ENCODE assay signal across 29 cellular contexts in the genomic region with DNA sequence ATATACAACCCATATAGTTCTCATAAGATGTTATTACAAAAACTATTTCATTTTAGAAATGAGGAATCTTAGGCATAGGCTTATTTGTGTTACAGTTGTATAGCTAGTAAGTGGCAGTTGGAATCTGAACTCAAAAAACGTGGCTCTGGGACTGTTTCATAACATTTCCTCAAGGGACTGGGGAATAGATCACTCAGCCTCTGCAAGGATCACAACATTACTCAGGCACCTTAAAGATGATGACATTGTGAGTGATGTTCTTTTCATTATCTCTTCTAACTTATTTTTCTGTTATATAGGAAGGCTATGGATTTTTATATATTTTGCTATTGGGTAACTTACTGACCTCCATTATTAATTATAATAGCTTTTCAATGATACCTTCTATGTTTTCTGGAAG.
"Had no signal": no experiment of that assay in that cellular context is flagged by ENCODE, and none has a peak within 500 bp of the region (broad histone marks: within the 10 kb centered on the region; RNA-seq: fewer than 3 reads in every experiment).

No MANE protein-coding gene starts in this region.

- DNase-seq: activated effector memory CD4-positive, alpha-beta T cell treated with anti-CD3 and anti-CD28 coated beads, Interleukin-2, amount 50 U/mL, for 16 hours; activated effector memory CD4-positive, alpha-beta T cell treated with Interleukin-2 at 50 U/mL for 16 hours; activated gamma-delta T cell; activated gamma-delta T cell treated with Interleukin-2 at 50 U/mL for 16 hours; activated naive CD4-positive, alpha-beta T cell treated with anti-CD3 and anti-CD28 coated beads for 36 hours; activated naive CD4-positive, alpha-beta T cell treated with anti-CD3 and anti-CD28 coated beads, Interleukin-2, amount 10 ng/mL, durations not matched to agents 7 days and 5 days; activated naive CD4-positive, alpha-beta T cell treated with anti-CD3 and anti-CD28 coated beads, Interleukin-2, amount 50 U/mL, for 16 hours; activated naive CD4-positive, alpha-beta T cell treated with Interleukin-2 at 50 U/mL for 16 hours; activated naive CD8-positive, alpha-beta T cell treated with anti-CD3 and anti-CD28 coated beads for 36 hours; activated naive CD8-positive, alpha-beta T cell treated with anti-CD3 and anti-CD28 coated beads, Interleukin-2, amount 10 ng/mL, durations not matched to agents 7 days and 5 days; activated naive CD8-positive, alpha-beta T cell treated with anti-CD3 and anti-CD28 coated beads, Interleukin-2, amount 50 U/mL, for 24 hours; activated T-cell treated with anti-CD3 and anti-CD28 coated beads, Interleukin-2, amount 50 U/mL, for 1 hour; activated T-cell treated with anti-CD3 and anti-CD28 coated beads, Interleukin-2, amount 50 U/mL, for 24 hours; activated T-cell treated with anti-CD3 and anti-CD28 coated beads, Interleukin-2, amount 50 U/mL, for 4 hours; activated T-cell treated with anti-CD3 and anti-CD28 coated beads, Interleukin-2, amount 50 U/mL, for 48 hours; activated T-cell treated with anti-CD3 and anti-CD28 coated beads, Interleukin-2, amount 50 U/mL, for 72 hours; adrenal gland; amniotic stem cell; amygdala; anterior cingulate cortex; aorta; body of pancreas; brain microvascular endothelial cell; caudate nucleus; central memory CD4-positive, alpha-beta T cell; cerebellar nuclear complex had no signal

- H3K27ac ChIP-seq: adrenal gland, ascending aorta, body of pancreas, brain microvascular endothelial cell, breast epithelium, cardiac muscle cell had no signal

- H3K27me3 ChIP-seq: adrenal gland, ascending aorta, body of pancreas, brain microvascular endothelial cell, breast epithelium, cardiac muscle cell had no signal

- H3K4me3 ChIP-seq: adrenal gland, ascending aorta, body of pancreas, breast epithelium, cardiac muscle cell had no signal

- H3K9me3 ChIP-seq: adrenal gland, ascending aorta, body of pancreas, breast epithelium had no signal

- H3K36me3 ChIP-seq: adrenal gland, ascending aorta, brain microvascular endothelial cell, breast epithelium, cardiac muscle cell had no signal
